ENCODE assay signal across 21 cellular contexts in genomic region chr12:76244298-76244697, GRCh38.
DNase-seq lines count a peak whose midpoint lies in the region; ATAC-seq and TF ChIP-seq lines count a peak whose summit lies in the region.
"Had no signal": no experiment of that assay in that cellular context is flagged by ENCODE, and none has a peak within 500 bp of the region (broad histone marks: within the 10 kb centered on the region; RNA-seq: fewer than 3 reads in every experiment).

No MANE protein-coding gene starts in this region.

- peaks cover 32% of the 10 kb centered on the region for H3K4me1 Mint-ChIP-seq in nephron
- H3K4me1 Mint-ChIP-seq in endothelial cell (ENCODE audit: unreplicated experiment): peaks cover 17% of the 10 kb centered on the region
- H3K4me1 Mint-ChIP-seq: B cell; CD8-positive, alpha-beta memory T cell had no signal

- no peaks in the 10 kb centered on the region for H3K27me3 Mint-ChIP-seq in nephron (ENCODE audit: low read depth)
- peaks cover 2% of the 10 kb centered on the region for H3K27me3 Mint-ChIP-seq in endothelial cell (ENCODE audit: unreplicated experiment)

- intact Hi-C loops in heart left ventricle (cut with DNase I): no loop called here
- intact Hi-C loops in cardiac septum (cut with DNase I): no loop called here

- H3K27ac Mint-ChIP-seq in nephron (peak overlapping the region in 2 of 3 experiments; percentile 79 to 87), endothelial cell (ENCODE audit: unreplicated experiment) (no peak overlapping the region)
- H3K27ac Mint-ChIP-seq: B cell; CD8-positive, alpha-beta memory T cell; HFFc6 had no signal

- DNase-seq in heart left ventricle: no peak
- DNase-seq in cardiac septum (ENCODE audit: low spot score): no peak
- DNase-seq in fibroblast of mammary gland (ENCODE audit: low read depth): peak; percentile 36
- DNase-seq in endothelial cell (ENCODE audit: low spot score): no peak
- DNase-seq in RPMI8226: no peak
- DNase-seq in NOMO-1 treated with dmso at 0.1 percent for 144 hours (lab: John Stamatoyannopoulos, UW; ENCODE audit: unreplicated experiment): no peak
- DNase-seq: CD8-positive, alpha-beta memory T cell; COR-L47; DMS 273 treated with DMSO at 0.1 percent for 48 hours; DMS53; DND-41; EL; GOT3; H7; HFFc6 had no signal

- H3K4me3 ChIP-seq in heart left ventricle (no peak overlapping the region), fibroblast of mammary gland (ENCODE audit: control insufficient read depth, low read depth, low read length) (no peak overlapping the region)
- H3K4me3 ChIP-seq: BLaER1 treated with 17β-estradiol and CSF1 and Interleukin-3, amounts not matched to agents 10 nM and 100 nM; GM12878 had no signal

- H3K9me3 ChIP-seq in heart left ventricle: no peaks in the 10 kb centered on the region
- H3K9me3 ChIP-seq: BLaER1 treated with 17β-estradiol and CSF1 and Interleukin-3, amounts not matched to agents 10 nM and 100 nM had no signal

- ATAC-seq in heart left ventricle: peak in 3 of 4 donors; percentile 29 to 47 (median 43)
- ATAC-seq: GM12878, HCT116, HepG2 had no signal

- H3K9me3 Mint-ChIP-seq in nephron: no peaks in the 10 kb centered on the region
- no peaks in the 10 kb centered on the region for H3K9me3 Mint-ChIP-seq in endothelial cell (ENCODE audit: unreplicated experiment)
- H3K9me3 Mint-ChIP-seq: CD8-positive, alpha-beta memory T cell; HFFc6 had no signal

- peak overlapping the region in 1 of 3 experiments; percentile 50 for H3K4me3 Mint-ChIP-seq in nephron
- no peak overlapping the region for H3K4me3 Mint-ChIP-seq in endothelial cell (ENCODE audit: unreplicated experiment)
- H3K4me3 Mint-ChIP-seq: B cell; CD8-positive, alpha-beta memory T cell; HFFc6 had no signal

- 60 to 81% (median 67%) methylated on average over 3 of the region's 3 CpGs for WGBS in heart left ventricle, 4 donors

- no peak for TF ChIP-seq POLR2A in heart left ventricle (IDR thresholded peaks at IDR 0.05)

- H3K4me1 ChIP-seq in heart left ventricle: peaks cover 0 to 14% (median 0%) of the 10 kb centered on the region in 12 donors
- H3K4me1 ChIP-seq: BLaER1 treated with 17β-estradiol and CSF1 and Interleukin-3, amounts not matched to agents 10 nM and 100 nM had no signal

- H3K27ac ChIP-seq in heart left ventricle: no peak overlapping the region
- H3K27ac ChIP-seq: BLaER1 treated with 17β-estradiol and CSF1 and Interleukin-3, amounts not matched to agents 10 nM and 100 nM had no signal

- H3K36me3 ChIP-seq in heart left ventricle: no peaks in the 10 kb centered on the region
- H3K36me3 ChIP-seq: BLaER1 treated with 17β-estradiol and CSF1 and Interleukin-3, amounts not matched to agents 10 nM and 100 nM had no signal

- no peaks in the 10 kb centered on the region for H3K27me3 ChIP-seq in heart left ventricle
- H3K27me3 ChIP-seq: BLaER1 treated with 17β-estradiol and CSF1 and Interleukin-3, amounts not matched to agents 10 nM and 100 nM had no signal

- H3K36me3 Mint-ChIP-seq in nephron (ENCODE audit: low read depth): no peaks in the 10 kb centered on the region
- H3K36me3 Mint-ChIP-seq in endothelial cell (ENCODE audit: low read depth, unreplicated experiment): no peaks in the 10 kb centered on the region
- H3K36me3 Mint-ChIP-seq: CD8-positive, alpha-beta memory T cell had no signal

- TF ChIP-seq CTCF in heart left ventricle (IDR thresholded peaks at IDR 0.05): no peak
- no peak for TF ChIP-seq CTCF in fibroblast of mammary gland (conservative IDR thresholded peaks at IDR 0.05; ENCODE audit: control insufficient read depth, insufficient read depth, low read depth, low read length)
- no peak for TF ChIP-seq CTCF in nephron (IDR thresholded peaks at IDR 0.05; ENCODE audit: unreplicated experiment in 3 of 3)
- no peak for TF ChIP-seq CTCF in endothelial cell (IDR thresholded peaks at IDR 0.05; ENCODE audit: unreplicated experiment)
